In the genomic region with DNA sequence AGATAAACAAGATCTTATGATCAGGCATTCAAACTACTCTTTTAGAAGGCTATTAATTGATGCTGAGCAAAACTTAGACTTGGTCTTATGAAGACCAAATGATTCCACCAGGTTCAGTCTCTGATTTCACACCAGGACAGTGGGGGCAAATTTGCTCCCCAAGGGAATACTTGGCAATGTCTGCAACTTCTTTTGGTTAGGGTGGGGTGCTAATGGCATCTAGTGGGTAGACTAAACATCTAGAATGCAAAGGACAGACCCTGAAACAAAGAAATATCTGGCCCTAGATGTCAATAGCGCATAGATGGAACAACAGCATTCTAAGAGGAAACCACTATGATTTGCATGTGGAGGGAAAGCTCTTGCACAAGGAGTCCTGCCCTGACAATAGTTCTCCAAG, we compare ENCODE assay signal across 32 cellular contexts. TPM values are rescaled to one million over a fixed set of nuclear protein-coding genes. Genes with fewer than 3 reads are reported as not detected.
"Had no signal": no experiment of that assay in that cellular context is flagged by ENCODE, and none has a peak within 500 bp of the region (broad histone marks: within the 10 kb centered on the region; RNA-seq: fewer than 3 reads in every experiment).

No MANE protein-coding gene starts in this region.

- H3K27ac ChIP-seq: cardiac muscle cell, SJSA1, VCaP had no signal

- DNase-seq: activated B cell treated with CpG ODN at 0.5 μM for 24 hours; activated CD4-positive, alpha-beta memory T cell treated with anti-CD3 and anti-CD28 coated beads for 36 hours; activated CD4-positive, alpha-beta T cell treated with anti-CD3 and anti-CD28 coated beads for 4 hours; activated CD4-positive, alpha-beta T cell treated with anti-CD3 and anti-CD28 coated beads, Interleukin-2, amount 50 U/mL, for 1 hour; activated CD4-positive, CD25-positive, alpha-beta regulatory T cell treated with anti-CD3 and anti-CD28 coated beads, Interleukin-2, amount 50 U/mL, for 72 hours; activated CD8-positive, alpha-beta memory T cell treated with anti-CD3 and anti-CD28 coated beads, Interleukin-2, amount 50 U/mL, for 4 hours; activated effector memory CD4-positive, alpha-beta T cell treated with anti-CD3 and anti-CD28 coated beads, Interleukin-2, amount 50 U/mL, for 16 hours; activated naive CD4-positive, alpha-beta T cell; activated naive CD4-positive, alpha-beta T cell treated with anti-CD3 and anti-CD28 coated beads, Interleukin-2, amount 50 U/mL, for 16 hours; activated naive CD8-positive, alpha-beta T cell treated with anti-CD3 and anti-CD28 coated beads for 36 hours; activated T-cell treated with anti-CD3 and anti-CD28 coated beads, Interleukin-2, amount 50 U/mL, for 48 hours; amniotic stem cell; aorta; Kasumi-1; MG63; NCI-H1048; NCI-H1436 treated with DMSO at 0.1 percent for 48 hours; NCI-H187; NCI-H2029 treated with DMSO at 0.1 percent for 48 hours; NCI-H2107; NCI-H2171; NCI-H510A; SHP77; SK-N-SH; T-helper 1 cell; T-helper 2 cell; T-helper 9 cell had no signal

- H3K9me3 ChIP-seq: MG63, SJSA1, SK-N-SH had no signal

- H3K4me3 ChIP-seq: cardiac muscle cell, MG63, SJSA1 had no signal

- H3K36me3 ChIP-seq: cardiac muscle cell, MG63, SJSA1 had no signal

- ATAC-seq: activated T-helper 17 cell treated with anti-CD3 and anti-CD28 coated beads, Interleukin-2, amount 50 U/mL, for 72 hours; Panc1 had no signal

- H3K4me1 ChIP-seq: SJSA1 had no signal

- H3K9ac ChIP-seq: SK-N-SH had no signal

- H3K27me3 ChIP-seq: cardiac muscle cell, MG63, SJSA1 had no signal

- H3K4me2 ChIP-seq: SK-N-SH had no signal

RNA-seq across cellular contexts. Expression of gene DPT, which starts 30.6 kb away (rescaled TPM):
- total RNA-seq: activated B cell treated with CpG ODN at 0.5 μM for 24 hours; activated CD4-positive, alpha-beta memory T cell treated with anti-CD3 and anti-CD28 coated beads for 36 hours; activated naive CD8-positive, alpha-beta T cell treated with anti-CD3 and anti-CD28 coated beads for 36 hours; activated T-helper 17 cell treated with anti-CD3 and anti-CD28 coated beads, Interleukin-2, amount 50 U/mL, for 72 hours; cardiac muscle cell; SJSA1 had no signal
- polyA plus RNA-seq: cardiac muscle cell had no signal
